In the genomic region with DNA sequence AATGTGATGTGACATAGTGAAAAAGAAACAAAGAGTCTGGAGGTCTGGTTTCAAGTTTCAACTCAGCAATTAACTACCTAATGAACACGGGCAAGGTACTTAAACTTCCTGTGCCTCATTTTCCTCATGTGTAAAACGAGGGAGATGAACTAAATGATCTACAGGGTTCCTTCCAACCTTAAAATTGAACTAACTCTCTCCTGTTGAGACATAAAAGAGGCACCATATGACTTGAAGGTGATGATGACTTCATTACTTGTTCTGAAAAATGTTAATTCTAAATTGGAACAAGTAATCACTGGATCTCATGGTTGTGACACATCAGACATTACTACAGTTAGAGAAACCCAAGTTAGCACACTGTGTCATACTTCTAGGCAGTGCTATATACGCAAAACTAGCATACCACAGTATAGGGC, we compare ENCODE assay signal across 12 cellular contexts. TPM values are rescaled to one million over a fixed set of nuclear protein-coding genes. Genes with fewer than 3 reads are reported as not detected.
DNase-seq lines count a peak whose midpoint lies in the region; ATAC-seq and TF ChIP-seq lines count a peak whose summit lies in the region.
"Had no signal": no experiment of that assay in that cellular context is flagged by ENCODE, and none has a peak within 500 bp of the region (broad histone marks: within the 10 kb centered on the region; RNA-seq: fewer than 3 reads in every experiment).

No MANE protein-coding gene starts in this region.

- H3K9me3 Mint-ChIP-seq in activated T-helper 2 cell treated with anti-CD3 and anti-CD28 coated beads, Interferon-gamma antibody, Interleukin-2, Interleukin-4, amounts not matched to agents 10 μg/mL and 5 μg/mL and 100 μg/mL, durations not matched to agents 14 hours and 24 hours and 36 hours: peaks cover 19% of the 10 kb centered on the region

- in situ Hi-C loops in brain microvascular endothelial cell (cut with HindIII; ENCODE audit: low pct_ligation_motif_present, low sequenced_read_pairs): no loop called here

- H3K4me1 Mint-ChIP-seq in activated T-helper 2 cell treated with anti-CD3 and anti-CD28 coated beads, Interferon-gamma antibody, Interleukin-2, Interleukin-4, amounts not matched to agents 10 μg/mL and 5 μg/mL and 100 μg/mL, durations not matched to agents 14 hours and 24 hours and 36 hours (ENCODE audit: low read depth): peaks cover 28% of the 10 kb centered on the region

- peak overlapping the region; percentile 80 for H3K27ac Mint-ChIP-seq in activated T-helper 2 cell treated with anti-CD3 and anti-CD28 coated beads, Interferon-gamma antibody, Interleukin-2, Interleukin-4, amounts not matched to agents 10 μg/mL and 5 μg/mL and 100 μg/mL, durations not matched to agents 14 hours and 24 hours and 36 hours

- H3K36me3 ChIP-seq in ovary (no peaks in the 10 kb centered on the region), brain microvascular endothelial cell (replicated peaks) (no peaks in the 10 kb centered on the region)
- H3K36me3 ChIP-seq: esophagus muscularis mucosa had no signal

- TF ChIP-seq POLR2A in GM18505 (IDR thresholded peaks at IDR 0.05; ENCODE audit: borderline replicate concordance, extremely low read depth, insufficient read depth, insufficient read length): no peak
- no peak for TF ChIP-seq POLR2A in ovary (IDR thresholded peaks at IDR 0.05)

- H3K4me3 Mint-ChIP-seq in activated T-helper 2 cell treated with anti-CD3 and anti-CD28 coated beads, Interferon-gamma antibody, Interleukin-2, Interleukin-4, amounts not matched to agents 10 μg/mL and 5 μg/mL and 100 μg/mL, durations not matched to agents 14 hours and 24 hours and 36 hours (ENCODE audit: low read depth): no peak overlapping the region
- H3K4me3 Mint-ChIP-seq: immature natural killer cell; naive thymus-derived CD8-positive, alpha-beta T cell had no signal

- no peak overlapping the region for H3K27ac ChIP-seq in ovary
- no peak overlapping the region for H3K27ac ChIP-seq in brain microvascular endothelial cell
- H3K27ac ChIP-seq: esophagus muscularis mucosa had no signal

- peaks cover 19% of the 10 kb centered on the region for H3K36me3 Mint-ChIP-seq in activated T-helper 2 cell treated with anti-CD3 and anti-CD28 coated beads, Interferon-gamma antibody, Interleukin-2, Interleukin-4, amounts not matched to agents 10 μg/mL and 5 μg/mL and 100 μg/mL, durations not matched to agents 14 hours and 24 hours and 36 hours (ENCODE audit: low read depth)

- intact Hi-C loops in activated T-helper 2 cell treated with anti-CD3 and anti-CD28 coated beads, Interferon-gamma antibody, Interleukin-2, Interleukin-4, amounts not matched to agents 10 μg/mL and 5 μg/mL and 100 μg/mL, durations not matched to agents 14 hours and 24 hours and 36 hours (cut with micrococcal nuclease): loop anchor here (1.0 to 2.0 kb wide), 7 partner anchors 8 to 144 kb away; a partner anchor contains a TSS
- intact Hi-C loops in ovary (cut with DNase I): no loop called here
- intact Hi-C loops in sciatic nerve (cut with DNase I): no loop called here

- no peak for DNase-seq in activated T-helper 2 cell treated with anti-CD3 and anti-CD28 coated beads, Interferon-gamma antibody, Interleukin-2, Interleukin-4, amounts not matched to agents 10 μg/mL and 5 μg/mL and 100 μg/mL, durations not matched to agents 14 hours and 24 hours and 36 hours (ENCODE audit: low spot score)
- DNase-seq in ovary (no peak), brain microvascular endothelial cell (no peak), sciatic nerve (ENCODE audit: low spot score) (no peak), HUDEP-2 (lab: John Stamatoyannopoulos, UW; ENCODE audit: unreplicated experiment in 76 of 76) (no peak)
- DNase-seq: Calu3; immature natural killer cell; naive thymus-derived CD8-positive, alpha-beta T cell had no signal

- H3K27me3 Mint-ChIP-seq in activated T-helper 2 cell treated with anti-CD3 and anti-CD28 coated beads, Interferon-gamma antibody, Interleukin-2, Interleukin-4, amounts not matched to agents 10 μg/mL and 5 μg/mL and 100 μg/mL, durations not matched to agents 14 hours and 24 hours and 36 hours (ENCODE audit: low read depth): no peaks in the 10 kb centered on the region
- H3K27me3 Mint-ChIP-seq: naive thymus-derived CD8-positive, alpha-beta T cell had no signal

- 69 to 80% (median 76%) methylated on average over 3 of the region's 3 CpGs for WGBS in ovary, 3 donors

- H3K4me3 ChIP-seq in ovary (no peak overlapping the region), brain microvascular endothelial cell (ENCODE audit: low read depth, low read length) (no peak overlapping the region)
- H3K4me3 ChIP-seq: esophagus muscularis mucosa had no signal

- TF ChIP-seq EP300 in ovary (IDR thresholded peaks at IDR 0.05): no peak

- no peaks in the 10 kb centered on the region for H3K9me3 ChIP-seq in ovary
- H3K9me3 ChIP-seq: esophagus muscularis mucosa had no signal

- H3K27me3 ChIP-seq in ovary (no peaks in the 10 kb centered on the region), brain microvascular endothelial cell (replicated peaks) (no peaks in the 10 kb centered on the region)
- H3K27me3 ChIP-seq: esophagus muscularis mucosa had no signal

- TF ChIP-seq CTCF in ovary (IDR thresholded peaks at IDR 0.05) (no peak), brain microvascular endothelial cell (IDR thresholded peaks at IDR 0.05; ENCODE audit: low read depth, low read length, missing control alignments) (no peak)

- peak; percentile 41 for ATAC-seq in GM18505 (IDR thresholded peaks at IDR 0.05; ENCODE audit: unreplicated experiment)
- ATAC-seq in GM21367 (IDR thresholded peaks at IDR 0.05; ENCODE audit: unreplicated experiment): peak; percentile 38
- peak; percentile 49 for ATAC-seq in HG03139 (IDR thresholded peaks at IDR 0.05; ENCODE audit: unreplicated experiment)
- ATAC-seq in sciatic nerve: no peak
- ATAC-seq: naive thymus-derived CD8-positive, alpha-beta T cell had no signal

- H3K4me1 ChIP-seq in ovary (ENCODE audit: insufficient read depth): no peaks in the 10 kb centered on the region

RNA-seq across cellular contexts. Expression of a gene that starts 8.9 kb away (rescaled TPM):
- total RNA-seq in activated T-helper 2 cell treated with anti-CD3 and anti-CD28 coated beads, Interferon-gamma antibody, Interleukin-2, Interleukin-4, amounts not matched to agents 10 μg/mL and 5 μg/mL and 100 μg/mL, durations not matched to agents 14 hours and 24 hours and 36 hours: 118 and 123 TPM in 2 replicates
- total RNA-seq in ovary (10 to 100 TPM; 16.0 to 45.1 (median 20.9) TPM), sciatic nerve (28.4 TPM)
- polyA plus RNA-seq in ovary: 1 to 10 TPM; 3.8 to 6.1 TPM
